In the genomic region with DNA sequence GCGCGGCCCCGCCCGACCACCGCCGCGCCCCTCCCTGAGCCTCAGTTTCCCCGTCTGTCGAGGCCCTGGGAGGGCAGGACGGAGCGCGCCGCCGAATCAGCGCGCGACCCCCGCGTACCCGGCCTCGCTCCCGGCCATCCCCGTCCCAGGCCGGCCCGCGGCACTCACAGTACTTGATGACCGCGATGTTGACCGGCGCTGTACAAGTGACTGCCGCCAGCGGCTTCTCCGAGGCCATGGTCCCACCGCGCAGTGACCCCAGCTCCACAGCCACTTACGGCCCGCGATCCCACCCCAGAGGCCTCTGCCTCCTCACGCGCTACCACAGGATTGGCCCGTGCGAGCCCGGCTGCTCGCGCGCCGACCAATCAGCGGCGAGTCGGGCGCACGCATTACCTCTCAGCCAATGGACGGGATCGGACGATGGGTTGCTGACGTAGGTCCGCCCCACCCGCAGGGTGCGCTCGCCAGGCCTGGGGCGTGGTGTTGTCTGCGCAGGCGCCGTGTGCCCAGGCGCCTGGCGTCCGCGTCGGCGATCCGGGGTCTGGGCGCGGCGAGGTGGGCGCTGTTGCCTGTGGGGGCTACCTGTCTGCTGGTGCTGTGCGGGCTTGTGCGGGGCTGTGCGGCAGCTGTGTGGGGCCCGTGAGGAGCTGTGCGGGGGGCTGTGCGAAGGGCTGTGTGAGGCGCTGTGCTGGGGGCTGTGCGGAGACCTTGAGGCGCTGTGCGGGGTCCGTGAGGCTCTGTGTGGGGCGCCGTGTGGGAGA, we compare ENCODE assay signal across 8 cellular contexts. TPM values are rescaled to one million over a fixed set of nuclear protein-coding genes. Genes with fewer than 3 reads are reported as not detected.
DNase-seq lines count a peak whose midpoint lies in the region; ATAC-seq and TF ChIP-seq lines count a peak whose summit lies in the region.

A gene with protein sequence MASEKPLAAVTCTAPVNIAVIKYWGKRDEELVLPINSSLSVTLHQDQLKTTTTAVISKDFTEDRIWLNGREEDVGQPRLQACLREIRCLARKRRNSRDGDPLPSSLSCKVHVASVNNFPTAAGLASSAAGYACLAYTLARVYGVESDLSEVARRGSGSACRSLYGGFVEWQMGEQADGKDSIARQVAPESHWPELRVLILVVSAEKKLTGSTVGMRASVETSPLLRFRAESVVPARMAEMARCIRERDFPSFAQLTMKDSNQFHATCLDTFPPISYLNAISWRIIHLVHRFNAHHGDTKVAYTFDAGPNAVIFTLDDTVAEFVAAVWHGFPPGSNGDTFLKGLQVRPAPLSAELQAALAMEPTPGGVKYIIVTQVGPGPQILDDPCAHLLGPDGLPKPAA (minus strand): TSS at position 249 of the 764 bp plus-strand sequence. CDS start 11 bp downstream, at position 238.

- CTCF ChIA-PET in GM10248 (lab: Yijun Ruan, JAX) = interaction anchor here (0.8 to 2.6 kb wide), 5 partner anchors 9 to 43 kb away, joined by 4 to 9 read pairs (median 5); partner anchors contain the start of genes CTU2 and RNF166

- peaks cover 3% of the 10 kb centered on the region for H3K4me1 ChIP-seq in osteoblast (ENCODE audit: insufficient read depth, low read length)
- H3K4me1 ChIP-seq in thoracic aorta (ENCODE audit: control insufficient read depth in 1 of 2, low read depth in 2 of 2) = peaks cover 4 to 14% of the 10 kb centered on the region in 2 donors

- peak within 1 kb of the TSS; percentile 90 for H3K4me3 Mint-ChIP-seq in activated naive CD8-positive, alpha-beta T cell

- H3K4me2 ChIP-seq in osteoblast (ENCODE audit: insufficient read depth, low read length) = peak within 1 kb of the TSS; percentile 87

- POLR2A ChIA-PET in GM10248 (lab: Yijun Ruan, JAX) = interaction anchor here (1.0 to 1.3 kb wide), 4 partner anchors 11 to 554 kb away, joined by 3 to 4 read pairs (median 4); partner anchors contain the start of gene ZNF778

- H3K4me1 Mint-ChIP-seq in activated naive CD8-positive, alpha-beta T cell (ENCODE audit: low read depth) = peaks cover 18% of the 10 kb centered on the region

- ATAC-seq in HG02588 (IDR thresholded peaks at IDR 0.05; ENCODE audit: unreplicated experiment) (peak; percentile 91), thoracic aorta (ENCODE audit: insufficient number of reproducible peaks, low FRiP score, low read depth) (peak; percentile 97)

- H3K27me3 Mint-ChIP-seq in activated naive CD8-positive, alpha-beta T cell = no peaks in the 10 kb centered on the region

- H3K27ac Mint-ChIP-seq in activated naive CD8-positive, alpha-beta T cell = peak within 1 kb of the TSS; percentile 84

- peaks cover 43% of the 10 kb centered on the region for H3K79me2 ChIP-seq in osteoblast (ENCODE audit: insufficient read depth, low read length)

- no peaks in the 10 kb centered on the region for H3K9me3 Mint-ChIP-seq in activated naive CD8-positive, alpha-beta T cell (ENCODE audit: low read depth)

- peaks cover 8% of the 10 kb centered on the region for H4K20me1 ChIP-seq in osteoblast (ENCODE audit: insufficient read depth, low read length)

- TF ChIP-seq CTCF in GM10248 (IDR thresholded peaks at IDR 0.05; ENCODE audit: control extremely low read depth, extremely low read depth, low read depth, missing control alignments) (no peak), osteoblast (IDR thresholded peaks at IDR 0.05; ENCODE audit: extremely low read depth, low read depth, low read length) (no peak), thoracic aorta (IDR thresholded peaks at IDR 0.05) (no peak)

- H3K27me3 ChIP-seq in osteoblast (ENCODE audit: insufficient read depth, low read length) (no peaks in the 10 kb centered on the region), thoracic aorta (replicated peaks; ENCODE audit: insufficient read depth) (no peaks in the 10 kb centered on the region)

- H3K27ac ChIP-seq in osteoblast (ENCODE audit: low read depth, low read length) = peak within 1 kb of the TSS; percentile 83
- peak within 1 kb of the TSS; percentile 70 to 73 for H3K27ac ChIP-seq in thoracic aorta

- DNase-seq in GM10248 (ENCODE audit: extremely low spot score) (peak; percentile 100), NCI-H1092 (lab: John Stamatoyannopoulos, UW) (peak; percentile 96), SKM-1 treated with dmso at 0.1 percent for 144 hours (lab: John Stamatoyannopoulos, UW; ENCODE audit: unreplicated experiment) (peak; percentile 97), glomerular visceral epithelial cell (ENCODE audit: extremely low spot score) (peak; percentile 97), osteoblast (ENCODE audit: insufficient read length, low spot score, missing footprints) (peak; percentile 100), thoracic aorta (ENCODE audit: low spot score) (peak; percentile 83)

- H3K36me3 ChIP-seq in osteoblast (ENCODE audit: insufficient read depth, low read length) = no peaks in the 10 kb centered on the region
- no peaks in the 10 kb centered on the region for H3K36me3 ChIP-seq in thoracic aorta

- H3K4me3 ChIP-seq in osteoblast (ENCODE audit: insufficient read depth, low read length) (peak within 1 kb of the TSS; percentile 91), thoracic aorta (peak within 1 kb of the TSS; percentile 97)

- H3K36me3 Mint-ChIP-seq in activated naive CD8-positive, alpha-beta T cell = no peaks in the 10 kb centered on the region

- H2AFZ ChIP-seq in osteoblast (ENCODE audit: low read length) = peak within 1 kb of the TSS; percentile 95

- H3K9me3 ChIP-seq in osteoblast (ENCODE audit: low read depth, low read length) (no peaks in the 10 kb centered on the region), thoracic aorta (no peaks in the 10 kb centered on the region)

RNA-seq across cellular contexts. Expression of the gene that starts here (rescaled TPM):
- 67.3 and 73.1 TPM in 2 replicates for total RNA-seq in osteoblast
- 10 to 100 TPM; 22.4 to 38.9 TPM for total RNA-seq in thoracic aorta

Comparison
In these comparisons a context has a peak if more than half of its experiments do, and no peak if none do; other contexts are left out.
1. Peak in every context shown above with its lines: DNase-seq, ATAC-seq, H3K4me3 ChIP-seq and H3K27ac ChIP-seq.